In genomic region chr20:1711266-1711665, GRCh38 we compare ENCODE assay signal across 23 cellular contexts. TPM values are rescaled to one million over a fixed set of nuclear protein-coding genes. Genes with fewer than 3 reads are reported as not detected.
A peak's percentile ranks its signal among the peaks of the same experiment; 100 is the strongest.
DNase-seq lines count a peak whose midpoint lies in the region; ATAC-seq and TF ChIP-seq lines count a peak whose summit lies in the region.
"Had no signal": no experiment of that assay in that cellular context is flagged by ENCODE, and none has a peak within 500 bp of the region (broad histone marks: within the 10 kb centered on the region; RNA-seq: fewer than 3 reads in every experiment).

No MANE protein-coding gene starts in this region.

- peaks cover 4 to 12% of the 10 kb centered on the region in 2 donors for H3K9me3 Mint-ChIP-seq in activated T-cell treated with anti-CD3 and anti-CD28 coated beads, Interleukin-2, amount 50 U/mL, for 72 hours
- no peaks in the 10 kb centered on the region for H3K9me3 Mint-ChIP-seq in osteocyte (ENCODE audit: unreplicated experiment)

- H3K4me3 Mint-ChIP-seq in activated T-cell treated with anti-CD3 and anti-CD28 coated beads, Interleukin-2, amount 50 U/mL, for 72 hours: no peak overlapping the region
- H3K4me3 Mint-ChIP-seq in osteocyte (ENCODE audit: unreplicated experiment): no peak overlapping the region
- H3K4me3 Mint-ChIP-seq: B cell; CD4-positive, alpha-beta T cell; CD8-positive, alpha-beta T cell had no signal

- peaks cover 4% of the 10 kb centered on the region in 2 donors for H3K36me3 Mint-ChIP-seq in activated T-cell treated with anti-CD3 and anti-CD28 coated beads, Interleukin-2, amount 50 U/mL, for 72 hours (ENCODE audit: insufficient read depth in 2 of 2)
- H3K36me3 Mint-ChIP-seq in osteocyte (ENCODE audit: unreplicated experiment): no peaks in the 10 kb centered on the region
- H3K36me3 Mint-ChIP-seq: CD8-positive, alpha-beta T cell had no signal

- H3K4me1 Mint-ChIP-seq in activated T-cell treated with anti-CD3 and anti-CD28 coated beads, Interleukin-2, amount 50 U/mL, for 72 hours (ENCODE audit: low read depth): peaks cover 22% of the 10 kb centered on the region
- H3K4me1 Mint-ChIP-seq in osteocyte (ENCODE audit: unreplicated experiment): no peaks in the 10 kb centered on the region

- H3K27ac Mint-ChIP-seq in activated T-cell treated with anti-CD3 and anti-CD28 coated beads, Interleukin-2, amount 50 U/mL, for 72 hours: peak overlapping the region; percentile 38
- H3K27ac Mint-ChIP-seq in osteocyte (ENCODE audit: unreplicated experiment): no peak overlapping the region
- H3K27ac Mint-ChIP-seq: B cell; CD4-positive, alpha-beta T cell; CD8-positive, alpha-beta T cell had no signal

- H3K27me3 Mint-ChIP-seq in activated T-cell treated with anti-CD3 and anti-CD28 coated beads, Interleukin-2, amount 50 U/mL, for 72 hours (ENCODE audit: low read depth): no peaks in the 10 kb centered on the region
- peaks cover 28% of the 10 kb centered on the region for H3K27me3 Mint-ChIP-seq in osteocyte (ENCODE audit: unreplicated experiment)
- H3K27me3 Mint-ChIP-seq: CD4-positive, alpha-beta T cell had no signal

- DNase-seq in activated T-cell treated with anti-CD3 and anti-CD28 coated beads, Interleukin-2, amount 50 U/mL, for 72 hours: no peak
- DNase-seq in activated T-cell treated with anti-CD3 and anti-CD28 coated beads for 4 hours (no peak), inferior parietal cortex (ENCODE audit: extremely low spot score) (peak; percentile 5), osteocyte (ENCODE audit: extremely low spot score, unreplicated experiment) (peak; percentile 32), NCI-H524 (lab: John Stamatoyannopoulos, UW) (no peak)
- DNase-seq: AML-193; CD4-positive, alpha-beta T cell; CD8-positive, alpha-beta T cell; COR-L47; DMS 273 treated with DMSO at 0.1 percent for 48 hours; DMS153; DMS53; DMS79; DND-41; EL; GDM1 had no signal

- TF ChIP-seq CTCF in osteocyte (IDR thresholded peaks at IDR 0.05): no peak

- ATAC-seq in activated T-cell treated with anti-CD3 and anti-CD28 coated beads, Interleukin-2, amount 50 U/mL, for 72 hours (replicated peaks in 1 of 2): no peak
- ATAC-seq in GM21576 (IDR thresholded peaks at IDR 0.05; ENCODE audit: unreplicated experiment): no peak
- ATAC-seq: A549; CD8-positive, alpha-beta T cell; GM12878 had no signal

RNA-seq across cellular contexts. Expression of gene SIRPG, which starts 53.7 kb away (rescaled TPM):
- total RNA-seq in activated T-cell treated with anti-CD3 and anti-CD28 coated beads, Interleukin-2, amount 50 U/mL, for 72 hours: 10 to 100 TPM; 37.0 to 55.4 TPM
- not detected in 2 replicates for total RNA-seq in osteocyte
- total RNA-seq: A172, B cell, Daoy, G401 had no signal

Comparison
In these comparisons a context has a peak if more than half of its experiments do, and no peak if none do; other contexts are left out.
1. DNase-seq: peak in inferior parietal cortex (single experiment) and osteocyte (single experiment); none in activated T-cell treated with anti-CD3 and anti-CD28 coated beads, Interleukin-2, amount 50 U/mL, for 72 hours (0 of 2), activated T-cell treated with anti-CD3 and anti-CD28 coated beads for 4 hours (single experiment) and NCI-H524 (0 of 2).
2. RNA of gene SIRPG, which starts 53.7 kb away (total RNA-seq): 37.0 to 55.4 TPM in activated T-cell treated with anti-CD3 and anti-CD28 coated beads, Interleukin-2, amount 50 U/mL, for 72 hours; not detected in osteocyte; every median in the first group is over 10 times any median in the second.